ENCODE assay signal across 11 cellular contexts in the genomic region with DNA sequence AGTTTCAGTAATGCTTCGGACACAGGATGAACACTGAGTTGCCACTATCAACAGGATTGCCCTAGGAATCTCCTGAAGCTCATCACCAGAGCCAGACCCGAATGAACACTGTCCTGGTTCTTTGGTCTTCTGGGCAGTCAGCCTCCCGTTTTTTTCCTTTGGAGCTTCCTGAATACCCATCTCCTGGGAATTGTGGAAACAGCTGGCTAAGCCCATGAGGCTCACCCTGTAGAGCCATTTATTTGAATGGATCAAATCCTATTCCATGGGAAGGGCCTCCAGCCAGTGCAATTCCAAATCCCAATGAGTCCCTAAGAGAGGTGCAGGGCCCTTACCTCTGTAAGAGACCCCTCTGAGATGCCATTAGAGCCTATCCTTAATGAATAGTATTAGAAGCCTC. TPM values are rescaled to one million over a fixed set of nuclear protein-coding genes. Genes with fewer than 3 reads are reported as not detected.
A peak's percentile ranks its signal among the peaks of the same experiment; 100 is the strongest.
DNase-seq lines count a peak whose midpoint lies in the region; ATAC-seq and TF ChIP-seq lines count a peak whose summit lies in the region.
"Had no signal": no experiment of that assay in that cellular context is flagged by ENCODE, and none has a peak within 500 bp of the region (broad histone marks: within the 10 kb centered on the region; RNA-seq: fewer than 3 reads in every experiment).

No MANE protein-coding gene starts in this region.

- intact Hi-C loops in psoas muscle (cut with DNase I), result loop anchor here in 1 of 2 donors (2.0 kb wide), 1 partner anchor 15 kb away; no protein-coding TSS in a partner anchor
- intact Hi-C loops in aorta (cut with DNase I), result no loop called here

- H3K4me3 ChIP-seq in Karpas-422 (ENCODE audit: low read length), result no peak overlapping the region
- H3K4me3 ChIP-seq in psoas muscle, result peak overlapping the region; percentile 40
- H3K4me3 ChIP-seq in aorta (ENCODE audit: low read length in 2 of 2), result no peak overlapping the region
- H3K4me3 ChIP-seq: thyroid gland had no signal

- peak in 2 of 4 donors; percentile 1 to 5 for ATAC-seq in psoas muscle
- ATAC-seq in aorta (ENCODE audit: low FRiP score), result no peak

- H3K36me3 Mint-ChIP-seq in T-helper 1 cell treated with Interleukin-12 subunit alpha and Interleukin-12 subunit beta and Interleukin-4 antibody, amounts not matched to agents 30 μg/mL and 1 μg/mL, for 36 hours (ENCODE audit: low read depth), result peaks cover 53% of the 10 kb centered on the region

- no peak overlapping the region for H2AFZ ChIP-seq in Karpas-422 (ENCODE audit: low read length)

- no peaks in the 10 kb centered on the region for H3K9me3 ChIP-seq in Karpas-422 (ENCODE audit: low read length)
- H3K9me3 ChIP-seq in psoas muscle, result no peaks in the 10 kb centered on the region
- H3K9me3 ChIP-seq in aorta (ENCODE audit: control insufficient read depth, low read length), result no peaks in the 10 kb centered on the region
- H3K9me3 ChIP-seq: thyroid gland had no signal

- H3K9me3 Mint-ChIP-seq in T-helper 1 cell treated with Interleukin-12 subunit alpha and Interleukin-12 subunit beta and Interleukin-4 antibody, amounts not matched to agents 30 μg/mL and 1 μg/mL, for 36 hours, result no peaks in the 10 kb centered on the region

- no peaks in the 10 kb centered on the region for H3K27me3 Mint-ChIP-seq in T-helper 1 cell treated with Interleukin-12 subunit alpha and Interleukin-12 subunit beta and Interleukin-4 antibody, amounts not matched to agents 30 μg/mL and 1 μg/mL, for 36 hours (ENCODE audit: low read depth)

- H3K4me2 ChIP-seq in Karpas-422 (ENCODE audit: low read depth, low read length, poor library complexity, severe bottlenecking), result peak overlapping the region; percentile 33

- H3K4me3 Mint-ChIP-seq in T-helper 1 cell treated with Interleukin-12 subunit alpha and Interleukin-12 subunit beta and Interleukin-4 antibody, amounts not matched to agents 30 μg/mL and 1 μg/mL, for 36 hours, result no peak overlapping the region

- H3K27me3 ChIP-seq in Karpas-422 (ENCODE audit: low read length) (no peaks in the 10 kb centered on the region), psoas muscle (ENCODE audit: insufficient read depth in 3 of 3, low read length in 2 of 3) (no peaks in the 10 kb centered on the region), aorta (ENCODE audit: control insufficient read depth in 1 of 2, insufficient read depth in 2 of 2, low read length in 1 of 2) (no peaks in the 10 kb centered on the region)
- H3K27me3 ChIP-seq: thyroid gland had no signal

- DNase-seq in T-helper 1 cell (no peak), Karpas-422 (no peak), psoas muscle (no peak), aorta (no peak), NCI-H748 (lab: John Stamatoyannopoulos, UW; ENCODE audit: unreplicated experiment) (no peak)
- DNase-seq in stimulated activated CD4-positive, alpha-beta T cell treated with anti-CD3 and anti-CD28 coated beads, Interleukin-1b, Interleukin-23, amount 100 ng/mL, for 48 hours, result no peak
- DNase-seq: NCI-H187, OCI-M1, thyroid gland had no signal

- H3K36me3 ChIP-seq in Karpas-422 (ENCODE audit: insufficient read depth, low read length), result peaks cover 10% of the 10 kb centered on the region
- H3K36me3 ChIP-seq in psoas muscle (ENCODE audit: insufficient read depth in 1 of 2, low read depth in 1 of 2), result peaks cover 2 to 12% of the 10 kb centered on the region in 2 donors
- H3K36me3 ChIP-seq in aorta (ENCODE audit: control insufficient read depth in 1 of 2, insufficient read depth in 2 of 2, low read length in 1 of 2), result no peaks in the 10 kb centered on the region
- H3K36me3 ChIP-seq: thyroid gland had no signal

- H3K4me1 ChIP-seq in Karpas-422 (ENCODE audit: low read length) (peaks cover 75% of the 10 kb centered on the region), psoas muscle (peaks cover 64% of the 10 kb centered on the region), aorta (ENCODE audit: control insufficient read depth in 1 of 2, insufficient read depth in 2 of 2, low read length in 2 of 2) (no peaks in the 10 kb centered on the region)
- H3K4me1 ChIP-seq: thyroid gland had no signal

- peaks cover 59% of the 10 kb centered on the region for H3K79me2 ChIP-seq in Karpas-422 (ENCODE audit: low read length)

- TF ChIP-seq CTCF in psoas muscle (IDR thresholded peaks at IDR 0.05), result no peak

- H3K4me1 Mint-ChIP-seq in T-helper 1 cell treated with Interleukin-12 subunit alpha and Interleukin-12 subunit beta and Interleukin-4 antibody, amounts not matched to agents 30 μg/mL and 1 μg/mL, for 36 hours (ENCODE audit: low read depth), result peaks cover 75% of the 10 kb centered on the region

- H3K9ac ChIP-seq in Karpas-422 (ENCODE audit: low read length), result peak overlapping the region; percentile 10

- H3K9me2 ChIP-seq in Karpas-422 (replicated peaks; ENCODE audit: insufficient read depth, low read length), result no peaks in the 10 kb centered on the region

- peak overlapping the region; percentile 93 for H3K27ac ChIP-seq in Karpas-422 (ENCODE audit: low read length)
- H3K27ac ChIP-seq in angular gyrus (ENCODE audit: low read depth, low read length), result peak overlapping the region; percentile 56
- peak overlapping the region; percentile 97 for H3K27ac ChIP-seq in psoas muscle
- H3K27ac ChIP-seq in aorta (ENCODE audit: low read depth in 1 of 2, low read length in 2 of 2), result no peak overlapping the region
- H3K27ac ChIP-seq: thyroid gland had no signal

- no peaks in the 10 kb centered on the region for H4K20me1 ChIP-seq in Karpas-422 (ENCODE audit: insufficient read depth, low read depth, low read length)

- H3K27ac Mint-ChIP-seq in T-helper 1 cell treated with Interleukin-12 subunit alpha and Interleukin-12 subunit beta and Interleukin-4 antibody, amounts not matched to agents 30 μg/mL and 1 μg/mL, for 36 hours, result peak overlapping the region; percentile 55

- WGBS in psoas muscle, 3 donors, result 27 to 41% (median 36%) methylated on average over 3 of the region's 3 CpGs
- 8 to 12% methylated on average over 3 of the region's 3 CpGs for WGBS in aorta, 2 donors

RNA-seq across cellular contexts. Expression of a gene that starts 5.9 kb away (rescaled TPM):
- total RNA-seq in Karpas-422 (2014; rRNA removed; shearing (Covaris generic); ENCODE audit: low replicate concordance), result 85.4 and 116 TPM in 2 replicates
- total RNA-seq in psoas muscle, result 10 to 100 TPM in 3 of 4 donors, 1 to 10 TPM in 1; 9.9 to 34.2 (median 23.1) TPM
- polyA plus RNA-seq in psoas muscle, result 10 to 100 TPM in 2 of 3 donors, 1 to 10 TPM in 1; 3.9 to 13.7 (median 10.4) TPM
- total RNA-seq in aorta, result 10 to 100 TPM; 11.2 to 17.9 TPM
- 1 to 10 TPM; 8.7 to 9.9 TPM for polyA plus RNA-seq in aorta

Comparison
In these comparisons a context has a peak if more than half of its experiments do, and no peak if none do; other contexts are left out.
1. H3K27ac ChIP-seq: peak in Karpas-422 (single experiment), angular gyrus (single experiment) and psoas muscle (single experiment); none in aorta (0 of 2).